8 cellular contexts compared by ENCODE assay signal in the genomic region with DNA sequence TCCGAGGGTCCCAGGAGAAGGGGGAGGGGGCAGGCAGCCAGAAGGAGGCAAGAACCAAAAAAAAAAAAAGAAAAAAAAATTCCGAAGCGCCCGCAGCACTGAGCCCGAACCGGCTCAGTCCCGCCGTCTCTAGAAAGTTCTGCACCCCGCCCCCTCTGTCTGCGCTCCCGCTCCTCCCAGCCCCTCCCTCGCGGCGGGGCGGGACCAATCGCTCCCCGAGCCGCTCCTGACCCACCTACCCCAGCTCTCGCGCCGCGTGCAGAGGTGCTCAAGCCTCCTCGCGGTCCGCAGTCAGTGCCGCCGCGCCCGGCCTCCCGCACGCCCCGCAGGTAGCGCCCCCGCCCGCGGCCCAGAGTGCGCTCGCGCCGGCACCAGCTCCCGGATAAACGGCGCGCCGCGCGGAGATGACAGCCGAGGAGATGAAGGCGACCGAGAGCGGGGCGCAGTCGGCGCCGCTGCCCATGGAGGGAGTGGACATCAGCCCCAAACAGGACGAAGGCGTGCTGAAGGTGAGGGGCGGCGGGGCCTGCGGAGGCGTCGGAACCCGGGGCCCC. TPM values are rescaled to one million over a fixed set of nuclear protein-coding genes. Genes with fewer than 3 reads are reported as not detected.
DNase-seq lines count a peak whose midpoint lies in the region; ATAC-seq and TF ChIP-seq lines count a peak whose summit lies in the region.

A gene with protein sequence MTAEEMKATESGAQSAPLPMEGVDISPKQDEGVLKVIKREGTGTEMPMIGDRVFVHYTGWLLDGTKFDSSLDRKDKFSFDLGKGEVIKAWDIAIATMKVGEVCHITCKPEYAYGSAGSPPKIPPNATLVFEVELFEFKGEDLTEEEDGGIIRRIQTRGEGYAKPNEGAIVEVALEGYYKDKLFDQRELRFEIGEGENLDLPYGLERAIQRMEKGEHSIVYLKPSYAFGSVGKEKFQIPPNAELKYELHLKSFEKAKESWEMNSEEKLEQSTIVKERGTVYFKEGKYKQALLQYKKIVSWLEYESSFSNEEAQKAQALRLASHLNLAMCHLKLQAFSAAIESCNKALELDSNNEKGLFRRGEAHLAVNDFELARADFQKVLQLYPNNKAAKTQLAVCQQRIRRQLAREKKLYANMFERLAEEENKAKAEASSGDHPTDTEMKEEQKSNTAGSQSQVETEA (plus strand): TSS at position 235 of the 554 bp plus-strand sequence. CDS start 170 bp downstream, at position 405.

- intact Hi-C loops in CD14-positive monocyte (cut with micrococcal nuclease) (loop anchor here (2.0 to 5.0 kb wide), 2 partner anchors 18 to 77 kb away; a partner anchor contains a TSS), lower leg skin (cut with DNase I; ENCODE audit: low total_unique reads) (no loop called here)
- intact Hi-C loops in activated CD4-positive, alpha-beta memory T cell treated with anti-CD3 and anti-CD28 coated beads for 36 hours (cut with micrococcal nuclease): loop anchor here (1.0 to 2.0 kb wide), 3 partner anchors 17 to 103 kb away; a partner anchor contains a TSS

- peak in 1 of 2 donors; percentile 4 for TF ChIP-seq POLR2A in lower leg skin (IDR thresholded peaks at IDR 0.05)

- H3K27ac Mint-ChIP-seq in CD14-positive monocyte: peak within 1 kb of the TSS in 1 of 7 donors; percentile 74
- peak within 1 kb of the TSS; percentile 23 for H3K27ac Mint-ChIP-seq in activated CD4-positive, alpha-beta memory T cell treated with anti-CD3 and anti-CD28 coated beads for 36 hours

- DNase-seq in CD14-positive monocyte (ENCODE audit: low spot score) (peak; percentile 65), NCI-H69 (lab: John Stamatoyannopoulos, UW) (peak; percentile 92), dermis microvascular lymphatic vessel endothelial cell (ENCODE audit: low read depth in 2 of 2) (peak; percentile 37 to 88), lower leg skin (ENCODE audit: low spot score in 2 of 2) (peak; percentile 87 to 98)
- peak; percentile 93 for DNase-seq in activated CD4-positive, alpha-beta memory T cell treated with anti-CD3 and anti-CD28 coated beads for 36 hours
- DNase-seq in stimulated activated CD4-positive, alpha-beta T cell treated with anti-CD3 and anti-CD28 coated beads, Interleukin-4, amount 100 ng/mL, for 48 hours (ENCODE audit: low read depth in 2 of 2): peak; percentile 80 to 88

- H3K27me3 Mint-ChIP-seq in CD14-positive monocyte (ENCODE audit: low read depth in 3 of 3): peaks cover 18 to 27% (median 19%) of the 10 kb centered on the region in 3 donors
- H3K27me3 Mint-ChIP-seq in activated CD4-positive, alpha-beta memory T cell treated with anti-CD3 and anti-CD28 coated beads for 36 hours: no peaks in the 10 kb centered on the region

- CTCF ChIA-PET in activated CD4-positive, alpha-beta memory T cell treated with anti-CD3 and anti-CD28 coated beads for 36 hours (lab: Charles Lee): interaction anchor here (2.0 to 2.5 kb wide), 2 partner anchors 11 to 18 kb away, joined by 12 to 20 read pairs; a partner anchor contains a TSS

- POLR2A ChIA-PET in activated CD4-positive, alpha-beta memory T cell treated with anti-CD3 and anti-CD28 coated beads for 36 hours (lab: Charles Lee): interaction anchor here (1.5 to 1.7 kb wide), 2 partner anchors 10 to 104 kb away, joined by 4 to 13 read pairs; no protein-coding TSS in a partner anchor

- ATAC-seq in GM19324 (IDR thresholded peaks at IDR 0.05; ENCODE audit: low FRiP score, unreplicated experiment) (peak; percentile 68), HG03457 (IDR thresholded peaks at IDR 0.05; ENCODE audit: unreplicated experiment) (peak; percentile 56)

- H3K4me3 ChIP-seq in lower leg skin (ENCODE audit: low read depth, poor library complexity, severe bottlenecking): peak within 1 kb of the TSS; percentile 74

- peak within 1 kb of the TSS; percentile 98 to 99 for H3K4me3 Mint-ChIP-seq in CD14-positive monocyte
- peak within 1 kb of the TSS; percentile 91 for H3K4me3 Mint-ChIP-seq in activated CD4-positive, alpha-beta memory T cell treated with anti-CD3 and anti-CD28 coated beads for 36 hours

- H3K36me3 Mint-ChIP-seq in CD14-positive monocyte: peaks cover 16 to 24% of the 10 kb centered on the region in 2 donors
- H3K36me3 Mint-ChIP-seq in activated CD4-positive, alpha-beta memory T cell treated with anti-CD3 and anti-CD28 coated beads for 36 hours: peaks cover 33% of the 10 kb centered on the region

- WGBS in lower leg skin, 2 donors: 0% methylated on average over 33 to 54 of the region's 63 CpGs

- peaks cover 22% of the 10 kb centered on the region for H3K4me1 Mint-ChIP-seq in CD14-positive monocyte
- peaks cover 22% of the 10 kb centered on the region for H3K4me1 Mint-ChIP-seq in activated CD4-positive, alpha-beta memory T cell treated with anti-CD3 and anti-CD28 coated beads for 36 hours (ENCODE audit: low read depth)

- peaks cover 0 to 5% (median 0%) of the 10 kb centered on the region in 7 donors for H3K9me3 Mint-ChIP-seq in CD14-positive monocyte
- H3K9me3 Mint-ChIP-seq in activated CD4-positive, alpha-beta memory T cell treated with anti-CD3 and anti-CD28 coated beads for 36 hours: no peaks in the 10 kb centered on the region

- TF ChIP-seq CTCF in CD14-positive monocyte (IDR thresholded peaks at IDR 0.05) (no peak), lower leg skin (IDR thresholded peaks at IDR 0.05) (no peak)

RNA-seq across cellular contexts. Expression of the gene that starts here (rescaled TPM):
- polyA plus RNA-seq in CD14-positive monocyte: 10 to 100 TPM; 19.3 to 20.1 TPM
- total RNA-seq in activated CD4-positive, alpha-beta memory T cell treated with anti-CD3 and anti-CD28 coated beads for 36 hours: 100 to 1,000 TPM; 144 to 153 TPM
- 30.7 and 32.9 TPM in 2 replicates for total RNA-seq in dermis microvascular lymphatic vessel endothelial cell
- 10 to 100 TPM; 43.1 to 65.0 (median 50.2) TPM for total RNA-seq in lower leg skin

Comparison
In these comparisons a context has a peak if more than half of its experiments do, and no peak if none do; other contexts are left out.
1. Peak in every context shown above with its lines: DNase-seq, ATAC-seq and H3K4me3 ChIP-seq.